Comparison of ENCODE assay signal across 8 cellular contexts in the genomic region with DNA sequence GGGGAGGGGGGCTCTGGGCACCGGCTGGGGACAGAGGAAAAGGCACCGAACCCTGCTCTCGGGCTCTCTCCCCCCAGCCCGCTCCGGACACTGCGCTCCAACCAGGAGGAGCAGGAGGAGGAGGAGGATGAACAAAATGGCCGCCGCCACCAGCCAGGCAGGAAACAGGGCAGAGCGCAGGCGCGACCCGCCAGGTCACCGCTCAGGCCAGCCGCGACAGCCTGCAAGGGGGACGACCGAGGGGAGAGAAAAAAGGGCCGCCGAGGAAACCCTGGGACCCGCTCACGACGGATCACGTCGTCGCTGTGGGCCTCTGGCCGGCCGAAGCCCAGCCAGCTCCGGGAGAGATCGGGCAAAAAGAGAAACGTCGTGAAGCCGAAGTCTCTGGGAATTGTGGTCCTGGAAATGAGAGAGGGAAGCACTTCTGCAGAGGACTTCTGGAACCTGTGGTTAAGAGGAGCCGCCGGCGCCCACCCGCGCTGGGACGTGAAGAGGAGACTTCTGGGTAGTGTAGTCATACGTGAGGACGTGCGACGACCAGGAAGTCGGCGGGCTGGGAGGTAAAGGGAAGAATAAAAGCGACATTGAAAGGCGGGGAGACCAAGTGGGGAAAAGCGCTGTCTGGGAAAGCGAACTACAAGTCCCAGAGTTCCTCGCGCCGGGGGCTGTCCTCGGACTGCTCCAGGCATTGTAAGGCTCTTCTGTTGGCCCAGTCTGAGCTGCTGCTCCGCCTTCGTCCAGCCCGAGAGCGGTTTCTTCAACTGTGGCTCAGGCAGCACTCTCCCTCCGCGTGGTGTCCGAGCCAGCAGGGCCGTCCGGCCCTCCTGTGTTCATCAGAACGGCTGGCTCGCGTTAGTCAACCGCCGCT. TPM values are rescaled to one million over a fixed set of nuclear protein-coding genes. Genes with fewer than 3 reads are reported as not detected.
DNase-seq lines count a peak whose midpoint lies in the region; ATAC-seq and TF ChIP-seq lines count a peak whose summit lies in the region.

A gene with protein sequence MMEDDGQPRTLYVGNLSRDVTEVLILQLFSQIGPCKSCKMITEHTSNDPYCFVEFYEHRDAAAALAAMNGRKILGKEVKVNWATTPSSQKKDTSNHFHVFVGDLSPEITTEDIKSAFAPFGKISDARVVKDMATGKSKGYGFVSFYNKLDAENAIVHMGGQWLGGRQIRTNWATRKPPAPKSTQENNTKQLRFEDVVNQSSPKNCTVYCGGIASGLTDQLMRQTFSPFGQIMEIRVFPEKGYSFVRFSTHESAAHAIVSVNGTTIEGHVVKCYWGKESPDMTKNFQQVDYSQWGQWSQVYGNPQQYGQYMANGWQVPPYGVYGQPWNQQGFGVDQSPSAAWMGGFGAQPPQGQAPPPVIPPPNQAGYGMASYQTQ (minus strand): TSS at position 428 of the 868 bp plus-strand sequence. CDS start 499 bp downstream, outside the sequence.

- peak; percentile 40 to 79 for TF ChIP-seq POLR2A in heart left ventricle (IDR thresholded peaks at IDR 0.05)

- H3K36me3 Mint-ChIP-seq in type B pancreatic cell = peaks cover 6% of the 10 kb centered on the region

- H3K4me3 ChIP-seq in heart left ventricle = peak within 1 kb of the TSS; percentile 66 to 91 (median 88)

- 0% methylated on average over 43 to 66 of the region's 66 CpGs for WGBS in heart left ventricle, 4 donors

- peak; percentile 92 for DNase-seq in GM13976 (ENCODE audit: low spot score)
- peak; percentile 99 for DNase-seq in NCI-H146 treated with DMSO at 0.1 percent for 48 hours (lab: John Stamatoyannopoulos, UW; ENCODE audit: unreplicated experiment)
- peak; percentile 100 for DNase-seq in amniotic epithelial cell (ENCODE audit: low read depth)
- peak; percentile 97 to 99 (median 98) for DNase-seq in heart left ventricle
- DNase-seq in pons (ENCODE audit: low spot score) = peak; percentile 100
- peak; percentile 95 for DNase-seq in type B pancreatic cell (ENCODE audit: extremely low spot score, unreplicated experiment)

- no peaks in the 10 kb centered on the region for H3K27me3 Mint-ChIP-seq in type B pancreatic cell

- H3K27me3 ChIP-seq in heart left ventricle = no peaks in the 10 kb centered on the region

- H3K27ac ChIP-seq in heart left ventricle = peak within 1 kb of the TSS; percentile 94 to 100 (median 99)

- intact Hi-C loops in T-helper 1 cell treated with Interleukin-12 subunit alpha and Interleukin-12 subunit beta and Interleukin-4 antibody, amounts not matched to agents 30 ng/mL and 1 ng/mL, for 36 hours (cut with micrococcal nuclease) = loop anchor here (1.0 to 5.0 kb wide), 21 partner anchors 21 to 1254 kb away; partner anchors contain the start of genes CACUL1, DENND10, EIF3A and FAM204A
- intact Hi-C loops in heart left ventricle (cut with DNase I) = loop anchor here in 6 of 10 donors (1.0 to 10.0 kb wide), 10 partner anchors 54 to 392 kb away; partner anchors contain the start of genes BAG3 (in 5 of the 6), INPP5F (in 2 of the 6), GRK5 (in 1 of the 6) and MCMBP (in 1 of the 6)

- ATAC-seq in HG02870 (IDR thresholded peaks at IDR 0.05; ENCODE audit: unreplicated experiment) (peak; percentile 84), heart left ventricle (peak; percentile 94 to 97 (median 96))

- peaks cover 33% of the 10 kb centered on the region for H3K4me1 Mint-ChIP-seq in type B pancreatic cell (ENCODE audit: unreplicated experiment)

- H3K4me1 ChIP-seq in heart left ventricle = peaks cover 0 to 49% (median 43%) of the 10 kb centered on the region in 12 donors

- peak within 1 kb of the TSS; percentile 97 for H3K27ac Mint-ChIP-seq in type B pancreatic cell

- in situ Hi-C loops in GM13976 (cut with MboI; ENCODE audit: low sequenced_read_pairs, unreplicated experiment) = no loop called here

- H3K9me3 ChIP-seq in heart left ventricle = peaks cover 0 to 2% (median 0%) of the 10 kb centered on the region in 12 donors

- TF ChIP-seq CTCF in GM13976 (IDR thresholded peaks at IDR 0.05; ENCODE audit: borderline replicate concordance, control extremely low read depth, extremely low read depth, insufficient read depth, missing control alignments) (no peak), heart left ventricle (IDR thresholded peaks at IDR 0.05) (no peak), type B pancreatic cell (conservative IDR thresholded peaks at IDR 0.05) (no peak)

- H3K9me3 Mint-ChIP-seq in type B pancreatic cell = no peaks in the 10 kb centered on the region

- H3K36me3 ChIP-seq in heart left ventricle = peaks cover 0 to 9% (median 6%) of the 10 kb centered on the region in 9 donors

- peak within 1 kb of the TSS; percentile 92 for H3K4me3 Mint-ChIP-seq in type B pancreatic cell

RNA-seq across cellular contexts. Expression of the gene that starts here (rescaled TPM):
- 164 and 176 TPM in 2 replicates for total RNA-seq in T-helper 1 cell treated with Interleukin-12 subunit alpha and Interleukin-12 subunit beta and Interleukin-4 antibody, amounts not matched to agents 30 ng/mL and 1 ng/mL, for 36 hours
- total RNA-seq in heart left ventricle (10 to 100 TPM; 36.9 to 86.3 (median 67.3) TPM), type B pancreatic cell (ENCODE audit: low replicate concordance) (132 and 153 TPM in 2 replicates)
- 10 to 100 TPM; 24.8 to 47.6 TPM for polyA plus RNA-seq in heart left ventricle

Comparison
In these comparisons a context has a peak if more than half of its experiments do, and no peak if none do; other contexts are left out.
1. Peak in every context shown above with its lines: DNase-seq, ATAC-seq, H3K4me3 ChIP-seq and H3K27ac ChIP-seq.